2 cellular contexts compared by ENCODE assay signal in genomic region chr1:168974117-168974516, GRCh38.
TF ChIP-seq lines count a peak whose summit lies in the region.

No MANE protein-coding gene starts in this region.

TF ChIP-seq in A549, 52 proteins besides CTCF, POLR2A, EP300 and RAD21 (continued from another document):
- TF ChIP-seq ESRRA (IDR thresholded peaks at IDR 0.05; ENCODE audit: borderline replicate concordance, low read length): no peak
- TF ChIP-seq ATOH8 (CRISPR knock-in tag; IDR thresholded peaks at IDR 0.05; ENCODE audit: low read depth): no peak
- TF ChIP-seq, protein P1, sequence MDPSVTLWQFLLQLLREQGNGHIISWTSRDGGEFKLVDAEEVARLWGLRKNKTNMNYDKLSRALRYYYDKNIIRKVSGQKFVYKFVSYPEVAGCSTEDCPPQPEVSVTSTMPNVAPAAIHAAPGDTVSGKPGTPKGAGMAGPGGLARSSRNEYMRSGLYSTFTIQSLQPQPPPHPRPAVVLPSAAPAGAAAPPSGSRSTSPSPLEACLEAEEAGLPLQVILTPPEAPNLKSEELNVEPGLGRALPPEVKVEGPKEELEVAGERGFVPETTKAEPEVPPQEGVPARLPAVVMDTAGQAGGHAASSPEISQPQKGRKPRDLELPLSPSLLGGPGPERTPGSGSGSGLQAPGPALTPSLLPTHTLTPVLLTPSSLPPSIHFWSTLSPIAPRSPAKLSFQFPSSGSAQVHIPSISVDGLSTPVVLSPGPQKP (IDR thresholded peaks at IDR 0.05; ENCODE audit: low read depth, low read length): no peak
- TF ChIP-seq FOSB (CRISPR knock-in tag; IDR thresholded peaks at IDR 0.05): no peak
- peak; percentile 90 for TF ChIP-seq MAFK (IDR thresholded peaks at IDR 0.05; ENCODE audit: partially characterized antibody)
- no peak for TF ChIP-seq EHF (CRISPR knock-in tag; IDR thresholded peaks at IDR 0.05)
- no peak for TF ChIP-seq HOXB5 (CRISPR knock-in tag; IDR thresholded peaks at IDR 0.05)

TF ChIP-seq in H1, 55 proteins besides CTCF, POLR2A, EP300 and RAD21 (continued from another document):
- TF ChIP-seq SP1 (IDR thresholded peaks at IDR 0.05; ENCODE audit: low read depth, low read length) (no peak), KDM4A (IDR thresholded peaks at IDR 0.05; ENCODE audit: low read depth, low read length, severe bottlenecking) (no peak)
